ENCODE assay signal across 29 cellular contexts in the genomic region with DNA sequence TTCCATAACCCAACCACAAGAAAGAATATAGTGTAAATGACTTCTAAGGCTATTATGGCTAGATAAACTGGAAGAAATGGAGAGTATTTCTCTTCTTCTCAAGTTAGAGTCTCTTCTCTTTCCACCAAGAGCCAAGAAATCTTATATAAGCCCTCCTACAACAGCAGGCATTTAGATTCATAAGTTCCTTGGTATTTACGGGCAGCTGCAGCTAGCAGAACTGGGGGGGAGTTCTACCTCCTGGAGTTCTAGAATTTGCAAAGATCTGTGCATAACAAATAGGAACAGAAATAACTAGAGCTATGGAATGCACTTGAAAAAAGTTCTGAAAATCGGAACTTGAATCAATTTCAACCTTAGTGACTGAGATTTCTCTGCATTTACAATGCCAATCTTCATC.
"Had no signal": no experiment of that assay in that cellular context is flagged by ENCODE, and none has a peak within 500 bp of the region (broad histone marks: within the 10 kb centered on the region; RNA-seq: fewer than 3 reads in every experiment).

No MANE protein-coding gene starts in this region.

- H3K4me1 ChIP-seq: breast epithelium, esophagus squamous epithelium, heart right ventricle, left lung, lower lobe of right lung, parathyroid adenoma, psoas muscle, stomach, suprapubic skin, tibial artery, upper lobe of right lung had no signal

- H3K4me3 Mint-ChIP-seq: activated CD4-positive, alpha-beta memory T cell treated with anti-CD3 and anti-CD28 coated beads, Interleukin-2, amount 10 ng/mL, durations not matched to agents 7 days and 5 days; activated CD4-positive, alpha-beta T cell treated with anti-CD3 and anti-CD28 coated beads, Interleukin-2, amount 10 ng/mL, durations not matched to agents 24 days and 14 days; dendritic cell treated with granulocyte-macrophage colony-stimulating factor and Interleukin-4, amounts not matched to agents 40 ng/mL and 50 ng/mL, for 4 days; stimulated activated naive B cell treated with anti-CD40 and anti-IgM and Interleukin-4, amounts not matched to agents 10 μg/mL and 1 μg/mL and 100 μg/mL, for 72 hours had no signal

- H3K27ac ChIP-seq: breast epithelium, epithelial cell of prostate, esophagus squamous epithelium, heart right ventricle, left lung, lower lobe of right lung, parathyroid adenoma, psoas muscle, stomach, suprapubic skin, tibial artery, upper lobe of right lung, WERI-Rb-1 had no signal

- H3K4me1 Mint-ChIP-seq: activated CD4-positive, alpha-beta memory T cell treated with anti-CD3 and anti-CD28 coated beads, Interleukin-2, amount 10 ng/mL, durations not matched to agents 7 days and 5 days; activated CD4-positive, alpha-beta T cell treated with anti-CD3 and anti-CD28 coated beads, Interleukin-2, amount 10 ng/mL, durations not matched to agents 24 days and 14 days; stimulated activated naive B cell treated with anti-CD40 and anti-IgM and Interleukin-4, amounts not matched to agents 10 μg/mL and 1 μg/mL and 100 μg/mL, for 72 hours had no signal

- H3K27me3 ChIP-seq: breast epithelium, esophagus squamous epithelium, heart right ventricle, left lung, stomach, suprapubic skin, tibial artery, upper lobe of right lung had no signal

- H3K4me3 ChIP-seq: breast epithelium, esophagus squamous epithelium, heart right ventricle, left lung, lower lobe of right lung, mucosa of descending colon, psoas muscle, stomach, suprapubic skin, tibial artery, upper lobe of right lung had no signal

- H3K27me3 Mint-ChIP-seq: activated CD4-positive, alpha-beta memory T cell treated with anti-CD3 and anti-CD28 coated beads, Interleukin-2, amount 10 ng/mL, durations not matched to agents 7 days and 5 days; activated CD4-positive, alpha-beta T cell treated with anti-CD3 and anti-CD28 coated beads, Interleukin-2, amount 10 ng/mL, durations not matched to agents 24 days and 14 days; dendritic cell treated with granulocyte-macrophage colony-stimulating factor and Interleukin-4, amounts not matched to agents 40 ng/mL and 50 ng/mL, for 4 days; stimulated activated naive B cell treated with anti-CD40 and anti-IgM and Interleukin-4, amounts not matched to agents 10 μg/mL and 1 μg/mL and 100 μg/mL, for 72 hours had no signal

- H3K36me3 ChIP-seq: breast epithelium, esophagus squamous epithelium, heart right ventricle, left lung, lower lobe of right lung, stomach, suprapubic skin, tibial artery, upper lobe of right lung, WERI-Rb-1 had no signal

- H2AFZ ChIP-seq: parathyroid adenoma had no signal

- H3K79me2 ChIP-seq: parathyroid adenoma had no signal

- H3K27ac Mint-ChIP-seq: activated CD4-positive, alpha-beta memory T cell treated with anti-CD3 and anti-CD28 coated beads, Interleukin-2, amount 10 ng/mL, durations not matched to agents 7 days and 5 days; activated CD4-positive, alpha-beta T cell treated with anti-CD3 and anti-CD28 coated beads, Interleukin-2, amount 10 ng/mL, durations not matched to agents 24 days and 14 days; activated naive CD4-positive, alpha-beta T cell treated with anti-CD3 and anti-CD28 coated beads, Interleukin-2, amount 50 U/mL, for 72 hours; activated T-helper 2 cell treated with anti-CD3 and anti-CD28 coated beads, Interferon-gamma antibody, Interleukin-2, Interleukin-4, amounts not matched to agents 10 μg/mL and 5 μg/mL and 100 μg/mL, durations not matched to agents 14 hours and 24 hours and 36 hours; dendritic cell treated with granulocyte-macrophage colony-stimulating factor and Interleukin-4, amounts not matched to agents 40 ng/mL and 50 ng/mL, for 4 days; stimulated activated naive B cell treated with anti-CD40 and anti-IgM and Interleukin-4, amounts not matched to agents 10 μg/mL and 1 μg/mL and 100 μg/mL, for 72 hours had no signal

- DNase-seq: activated CD4-positive, alpha-beta memory T cell treated with anti-CD3 and anti-CD28 coated beads, Interleukin-2, amount 10 ng/mL, durations not matched to agents 7 days and 5 days; activated CD4-positive, alpha-beta T cell treated with anti-CD3 and anti-CD28 coated beads, Interleukin-2, amount 10 ng/mL, durations not matched to agents 24 days and 14 days; activated CD4-positive, CD25-positive, alpha-beta regulatory T cell treated with anti-CD3 and anti-CD28 coated beads, Interleukin-2, amount 50 U/mL, for 72 hours; activated T-cell treated with anti-CD3 and anti-CD28 coated beads, Interleukin-2, amount 50 U/mL, for 48 hours; central memory CD4-positive, alpha-beta T cell; esophagus squamous epithelium; foreskin melanocyte; heart right ventricle; left lung; lower lobe of right lung; mesenchymal stem cell; mucosa of descending colon; occipital lobe; psoas muscle; stimulated activated CD4-positive, alpha-beta T cell treated with anti-CD3 and anti-CD28 coated beads, Interleukin-15, amount 100 ng/mL, for 24 hours; stimulated activated CD4-positive, alpha-beta T cell treated with anti-CD3 and anti-CD28 coated beads, Interleukin-2, amount 100 ng/mL, for 24 hours; stimulated activated naive B cell treated with anti-CD40 and anti-IgM and Interleukin-4, amounts not matched to agents 10 μg/mL and 1 μg/mL and 100 μg/mL, for 72 hours; stomach; T-helper 9 cell; tibial artery; upper lobe of right lung; WERI-Rb-1 had no signal

- H3K9ac ChIP-seq: parathyroid adenoma had no signal

- H3K9me3 ChIP-seq: psoas muscle, upper lobe of right lung had no signal

- ATAC-seq: activated naive CD4-positive, alpha-beta T cell treated with anti-CD3 and anti-CD28 coated beads, Interleukin-2, amount 50 U/mL, for 72 hours; heart right ventricle; left lung; lower lobe of right lung; mucosa of descending colon; psoas muscle; stimulated activated naive B cell treated with anti-CD40 and anti-IgM and Interleukin-4, amounts not matched to agents 10 μg/mL and 1 μg/mL and 100 μg/mL, for 72 hours; upper lobe of right lung had no signal

- H3K36me3 Mint-ChIP-seq: activated naive CD4-positive, alpha-beta T cell treated with anti-CD3 and anti-CD28 coated beads, Interleukin-2, amount 50 U/mL, for 72 hours; stimulated activated naive B cell treated with anti-CD40 and anti-IgM and Interleukin-4, amounts not matched to agents 10 μg/mL and 1 μg/mL and 100 μg/mL, for 72 hours had no signal
